In the genomic region with DNA sequence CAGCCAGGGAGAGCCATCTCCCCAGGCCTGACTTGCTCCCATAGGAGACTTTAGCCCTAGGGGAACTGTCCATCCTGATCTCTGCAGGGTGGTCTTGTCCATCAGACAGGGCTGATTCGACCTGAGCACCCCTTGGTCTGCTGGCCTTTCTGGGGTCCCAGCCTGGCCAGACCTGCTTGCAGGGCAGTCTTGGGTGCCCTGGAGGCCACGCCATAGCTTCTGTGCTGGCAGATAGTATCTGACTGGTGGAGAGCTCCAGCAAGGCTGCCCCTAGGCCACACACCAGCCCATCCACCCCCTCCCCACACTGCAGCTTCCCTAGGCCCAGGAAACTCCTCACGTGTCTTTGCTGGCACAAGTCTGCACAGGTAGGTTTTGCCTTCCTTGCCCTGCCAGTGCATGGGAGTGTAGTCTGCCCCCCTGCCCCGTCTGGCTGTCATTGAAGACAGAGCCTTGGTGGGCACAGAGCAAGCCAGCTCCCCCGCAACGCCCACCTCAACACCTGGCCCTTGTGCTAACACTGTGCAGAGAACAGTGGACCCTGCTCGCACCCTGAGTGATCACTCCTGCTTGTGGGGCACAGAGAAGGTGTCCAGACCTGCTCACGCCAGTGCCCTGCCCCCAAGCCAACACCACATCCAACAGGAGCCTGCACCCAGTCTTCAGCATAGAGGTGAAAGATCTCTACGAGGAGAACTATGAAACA, we compare ENCODE assay signal across 27 cellular contexts. TPM values are rescaled to one million over a fixed set of nuclear protein-coding genes. Genes with fewer than 3 reads are reported as not detected.
"Had no signal": no experiment of that assay in that cellular context is flagged by ENCODE, and none has a peak within 500 bp of the region (broad histone marks: within the 10 kb centered on the region; RNA-seq: fewer than 3 reads in every experiment).

No MANE protein-coding gene starts in this region.

- H3K36me3 Mint-ChIP-seq: activated CD8-positive, alpha-beta memory T cell treated with anti-CD3 and anti-CD28 coated beads, Interleukin-2, amount 10 ng/mL, durations not matched to agents 7 days and 5 days; activated naive CD4-positive, alpha-beta T cell treated with anti-CD3 and anti-CD28 coated beads, Interleukin-2, amount 50 U/mL, for 24 hours had no signal

- ATAC-seq: activated CD8-positive, alpha-beta memory T cell treated with anti-CD3 and anti-CD28 coated beads, Interleukin-2, amount 10 ng/mL, durations not matched to agents 7 days and 5 days; SK-N-SH treated with all-trans-retinoic acid at 6 μM for 48 hours had no signal

- H3K27ac ChIP-seq: breast epithelium, KMS-11, Peyer's patch, SJSA1 had no signal

- H3K4me3 ChIP-seq: breast epithelium, Peyer's patch, SJSA1 had no signal

- H3K27me3 ChIP-seq: breast epithelium, Peyer's patch, SJSA1 had no signal

- H3K27ac Mint-ChIP-seq: activated CD4-positive, alpha-beta T cell treated with anti-CD3 and anti-CD28 coated beads, Interleukin-2, amount 10 ng/mL, durations not matched to agents 24 days and 14 days; activated CD8-positive, alpha-beta memory T cell treated with anti-CD3 and anti-CD28 coated beads, Interleukin-2, amount 10 ng/mL, durations not matched to agents 7 days and 5 days; activated naive CD4-positive, alpha-beta T cell treated with anti-CD3 and anti-CD28 coated beads, Interleukin-2, amount 50 U/mL, for 24 hours; activated T-cell treated with anti-CD3 and anti-CD28 coated beads, Interleukin-2, amount 50 U/mL, for 24 hours; activated T-helper 1 cell treated with anti-CD3 and anti-CD28 coated beads, Interleukin-12 subunit alpha, Interleukin-12 subunit beta, Interleukin-2, Interleukin-4 antibody, amounts not matched to agents 30 ng/mL and 10 ng/mL and 1 ng/mL, durations not matched to agents 14 hours and 24 hours and 36 hours had no signal

- H3K9ac ChIP-seq: KMS-11 had no signal

- H3K36me3 ChIP-seq: breast epithelium, Peyer's patch, SJSA1 had no signal

- DNase-seq: activated CD4-positive, alpha-beta T cell treated with anti-CD3 and anti-CD28 coated beads, Interleukin-2, amount 10 ng/mL, durations not matched to agents 24 days and 14 days; activated CD4-positive, alpha-beta T cell treated with anti-CD3 and anti-CD28 coated beads, Interleukin-2, amount 50 U/mL, for 48 hours; activated CD4-positive, CD25-positive, alpha-beta regulatory T cell treated with anti-CD3 and anti-CD28 coated beads, Interleukin-2, amount 50 U/mL, for 72 hours; activated CD8-positive, alpha-beta memory T cell treated with anti-CD3 and anti-CD28 coated beads, Interleukin-2, amount 10 ng/mL, durations not matched to agents 7 days and 5 days; activated effector memory CD4-positive, alpha-beta T cell treated with Interleukin-2 at 50 U/mL for 16 hours; activated naive CD4-positive, alpha-beta T cell; activated T-cell treated with anti-CD3 and anti-CD28 coated beads, Interleukin-2, amount 50 U/mL, for 24 hours; aorta; caudate nucleus; MV-4-11; NCI-H1092 treated with DMSO at 0.1 percent for 48 hours; NCI-H1417 treated with DMSO at 0.1 percent for 48 hours; NCI-H1694; NCI-H2029 treated with DMSO at 0.1 percent for 48 hours; NCI-H510A treated with DMSO at 0.1 percent for 48 hours; NCI-H69; NK-92 treated with Interleukin-12 subunit alpha and Interleukin-12 subunit beta, amount 100 ng/mL, for 24 hours; Peyer's patch; SHP77; SW 1271 had no signal

- H3K9me3 Mint-ChIP-seq: activated CD4-positive, alpha-beta T cell treated with anti-CD3 and anti-CD28 coated beads, Interleukin-2, amount 10 ng/mL, durations not matched to agents 24 days and 14 days had no signal

- H3K4me1 ChIP-seq: breast epithelium, Peyer's patch had no signal

- H3K4me3 Mint-ChIP-seq: activated CD4-positive, alpha-beta T cell treated with anti-CD3 and anti-CD28 coated beads, Interleukin-2, amount 10 ng/mL, durations not matched to agents 24 days and 14 days; activated CD8-positive, alpha-beta memory T cell treated with anti-CD3 and anti-CD28 coated beads, Interleukin-2, amount 10 ng/mL, durations not matched to agents 7 days and 5 days; activated naive CD4-positive, alpha-beta T cell treated with anti-CD3 and anti-CD28 coated beads, Interleukin-2, amount 50 U/mL, for 24 hours; activated T-cell treated with anti-CD3 and anti-CD28 coated beads, Interleukin-2, amount 50 U/mL, for 24 hours; activated T-helper 1 cell treated with anti-CD3 and anti-CD28 coated beads, Interleukin-12 subunit alpha, Interleukin-12 subunit beta, Interleukin-2, Interleukin-4 antibody, amounts not matched to agents 30 ng/mL and 10 ng/mL and 1 ng/mL, durations not matched to agents 14 hours and 24 hours and 36 hours had no signal

RNA-seq across cellular contexts. Expression of gene CCN2, which starts 32.4 kb away (rescaled TPM):
- total RNA-seq: activated CD4-positive, alpha-beta T cell treated with anti-CD3 and anti-CD28 coated beads, Interleukin-2, amount 10 ng/mL, durations not matched to agents 24 days and 14 days; activated CD8-positive, alpha-beta memory T cell treated with anti-CD3 and anti-CD28 coated beads, Interleukin-2, amount 10 ng/mL, durations not matched to agents 7 days and 5 days; activated T-helper 1 cell treated with anti-CD3 and anti-CD28 coated beads, Interleukin-12 subunit alpha, Interleukin-12 subunit beta, Interleukin-2, Interleukin-4 antibody, amounts not matched to agents 30 ng/mL and 10 ng/mL and 1 ng/mL, durations not matched to agents 14 hours and 24 hours and 36 hours; T-helper 1 cell treated with Interleukin-12 subunit alpha and Interleukin-12 subunit beta and Interleukin-4 antibody, amounts not matched to agents 30 ng/mL and 1 ng/mL, for 36 hours had no signal
